2 cellular contexts compared by ENCODE assay signal in the genomic region with DNA sequence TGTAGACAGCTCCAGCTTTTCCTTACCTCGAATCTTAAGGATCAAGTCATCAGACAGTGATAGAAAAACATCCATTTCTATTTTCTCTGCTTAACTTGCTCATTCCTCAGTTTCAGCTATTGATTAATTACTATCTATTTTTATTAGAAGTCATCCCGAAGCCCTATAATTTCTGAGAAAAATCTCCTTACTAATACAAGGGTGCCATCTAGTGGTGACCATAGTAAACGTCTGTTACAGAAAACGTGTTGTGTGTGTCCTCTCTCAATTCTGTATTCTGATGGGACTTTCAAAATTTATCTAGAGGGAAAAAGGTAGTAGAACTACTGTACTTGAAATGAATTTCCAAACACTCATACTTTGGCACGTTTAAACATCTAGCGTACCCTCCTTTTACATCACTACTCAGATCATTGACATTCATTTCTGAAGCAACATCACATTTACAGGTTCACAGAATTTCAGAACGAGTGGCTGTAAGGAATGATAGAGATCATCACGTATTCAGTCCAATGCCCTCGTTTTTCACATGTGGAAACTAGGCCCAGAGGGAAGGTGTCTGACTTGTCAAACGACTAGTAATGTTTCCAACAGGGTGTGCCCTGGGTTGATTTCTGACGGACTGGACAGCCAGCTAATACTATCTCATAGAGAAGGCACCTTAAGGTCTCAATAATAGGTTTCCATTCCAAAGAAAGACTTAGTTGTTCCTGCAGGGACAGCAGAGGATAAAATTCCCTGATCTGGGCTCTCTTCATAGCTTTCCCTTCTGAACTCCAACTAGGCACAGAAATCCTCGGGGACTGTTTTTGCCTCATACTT.
TF ChIP-seq lines count a peak whose summit lies in the region.

No MANE protein-coding gene starts in this region.

TF ChIP-seq in SK-N-SH, 30 proteins besides CTCF, POLR2A, EP300 and RAD21 (continued from another document):
- TF ChIP-seq, protein P1, sequence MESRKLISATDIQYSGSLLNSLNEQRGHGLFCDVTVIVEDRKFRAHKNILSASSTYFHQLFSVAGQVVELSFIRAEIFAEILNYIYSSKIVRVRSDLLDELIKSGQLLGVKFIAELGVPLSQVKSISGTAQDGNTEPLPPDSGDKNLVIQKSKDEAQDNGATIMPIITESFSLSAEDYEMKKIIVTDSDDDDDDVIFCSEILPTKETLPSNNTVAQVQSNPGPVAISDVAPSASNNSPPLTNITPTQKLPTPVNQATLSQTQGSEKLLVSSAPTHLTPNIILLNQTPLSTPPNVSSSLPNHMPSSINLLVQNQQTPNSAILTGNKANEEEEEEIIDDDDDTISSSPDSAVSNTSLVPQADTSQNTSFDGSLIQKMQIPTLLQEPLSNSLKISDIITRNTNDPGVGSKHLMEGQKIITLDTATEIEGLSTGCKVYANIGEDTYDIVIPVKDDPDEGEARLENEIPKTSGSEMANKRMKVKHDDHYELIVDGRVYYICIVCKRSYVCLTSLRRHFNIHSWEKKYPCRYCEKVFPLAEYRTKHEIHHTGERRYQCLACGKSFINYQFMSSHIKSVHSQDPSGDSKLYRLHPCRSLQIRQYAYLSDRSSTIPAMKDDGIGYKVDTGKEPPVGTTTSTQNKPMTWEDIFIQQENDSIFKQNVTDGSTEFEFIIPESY (IDR thresholded peaks at IDR 0.05; ENCODE audit: borderline replicate concordance, low read depth), result no peak

TF ChIP-seq in neural cell, 6 proteins besides CTCF, POLR2A, EP300 and RAD21 (continued from another document):
- TF ChIP-seq, protein P2, sequence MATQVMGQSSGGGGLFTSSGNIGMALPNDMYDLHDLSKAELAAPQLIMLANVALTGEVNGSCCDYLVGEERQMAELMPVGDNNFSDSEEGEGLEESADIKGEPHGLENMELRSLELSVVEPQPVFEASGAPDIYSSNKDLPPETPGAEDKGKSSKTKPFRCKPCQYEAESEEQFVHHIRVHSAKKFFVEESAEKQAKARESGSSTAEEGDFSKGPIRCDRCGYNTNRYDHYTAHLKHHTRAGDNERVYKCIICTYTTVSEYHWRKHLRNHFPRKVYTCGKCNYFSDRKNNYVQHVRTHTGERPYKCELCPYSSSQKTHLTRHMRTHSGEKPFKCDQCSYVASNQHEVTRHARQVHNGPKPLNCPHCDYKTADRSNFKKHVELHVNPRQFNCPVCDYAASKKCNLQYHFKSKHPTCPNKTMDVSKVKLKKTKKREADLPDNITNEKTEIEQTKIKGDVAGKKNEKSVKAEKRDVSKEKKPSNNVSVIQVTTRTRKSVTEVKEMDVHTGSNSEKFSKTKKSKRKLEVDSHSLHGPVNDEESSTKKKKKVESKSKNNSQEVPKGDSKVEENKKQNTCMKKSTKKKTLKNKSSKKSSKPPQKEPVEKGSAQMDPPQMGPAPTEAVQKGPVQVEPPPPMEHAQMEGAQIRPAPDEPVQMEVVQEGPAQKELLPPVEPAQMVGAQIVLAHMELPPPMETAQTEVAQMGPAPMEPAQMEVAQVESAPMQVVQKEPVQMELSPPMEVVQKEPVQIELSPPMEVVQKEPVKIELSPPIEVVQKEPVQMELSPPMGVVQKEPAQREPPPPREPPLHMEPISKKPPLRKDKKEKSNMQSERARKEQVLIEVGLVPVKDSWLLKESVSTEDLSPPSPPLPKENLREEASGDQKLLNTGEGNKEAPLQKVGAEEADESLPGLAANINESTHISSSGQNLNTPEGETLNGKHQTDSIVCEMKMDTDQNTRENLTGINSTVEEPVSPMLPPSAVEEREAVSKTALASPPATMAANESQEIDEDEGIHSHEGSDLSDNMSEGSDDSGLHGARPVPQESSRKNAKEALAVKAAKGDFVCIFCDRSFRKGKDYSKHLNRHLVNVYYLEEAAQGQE (IDR thresholded peaks at IDR 0.05; ENCODE audit: borderline replicate concordance), result no peak
- TF ChIP-seq MXI1 (conservative IDR thresholded peaks at IDR 0.05; ENCODE audit: poor library complexity, severe bottlenecking), result no peak
